Comparison of ENCODE assay signal across 14 cellular contexts in genomic region chr1:80594013-80594412, GRCh38.
"Had no signal": no experiment of that assay in that cellular context is flagged by ENCODE, and none has a peak within 500 bp of the region (broad histone marks: within the 10 kb centered on the region; RNA-seq: fewer than 3 reads in every experiment).

No MANE protein-coding gene starts in this region.

- ATAC-seq: activated CD8-positive, alpha-beta memory T cell treated with anti-CD3 and anti-CD28 coated beads, Interleukin-2, amount 10 ng/mL, durations not matched to agents 7 days and 5 days; lower lobe of right lung; sciatic nerve had no signal

- H3K4me3 ChIP-seq: adrenal gland, cardiac muscle cell, lower lobe of right lung, spleen, thoracic aorta had no signal

- H3K27me3 ChIP-seq: adrenal gland, cardiac muscle cell, spleen had no signal

- H3K36me3 ChIP-seq: adrenal gland, cardiac muscle cell, lower lobe of right lung, spleen, thoracic aorta, WERI-Rb-1 had no signal

- H3K4me1 Mint-ChIP-seq: activated CD8-positive, alpha-beta memory T cell treated with anti-CD3 and anti-CD28 coated beads, Interleukin-2, amount 10 ng/mL, durations not matched to agents 7 days and 5 days; activated naive CD4-positive, alpha-beta T cell treated with anti-CD3 and anti-CD28 coated beads, Interleukin-2, amount 50 U/mL, for 24 hours had no signal

- H3K4me3 Mint-ChIP-seq: activated CD8-positive, alpha-beta memory T cell treated with anti-CD3 and anti-CD28 coated beads, Interleukin-2, amount 10 ng/mL, durations not matched to agents 7 days and 5 days; activated naive CD4-positive, alpha-beta T cell treated with anti-CD3 and anti-CD28 coated beads, Interleukin-2, amount 50 U/mL, for 24 hours; mesothelial cell of epicardium had no signal

- DNase-seq: activated CD4-positive, alpha-beta T cell treated with anti-CD3 and anti-CD28 coated beads, Interleukin-2, amount 50 U/mL, for 48 hours; activated CD8-positive, alpha-beta memory T cell treated with anti-CD3 and anti-CD28 coated beads, Interleukin-2, amount 10 ng/mL, durations not matched to agents 7 days and 5 days; activated T-cell treated with anti-CD3 and anti-CD28 coated beads, Interleukin-2, amount 50 U/mL, for 1 hour; adrenal gland; foreskin fibroblast; glutamatergic neuron; lower lobe of right lung; spleen; WERI-Rb-1 had no signal

- H3K27me3 Mint-ChIP-seq: activated CD8-positive, alpha-beta memory T cell treated with anti-CD3 and anti-CD28 coated beads, Interleukin-2, amount 10 ng/mL, durations not matched to agents 7 days and 5 days; activated naive CD4-positive, alpha-beta T cell treated with anti-CD3 and anti-CD28 coated beads, Interleukin-2, amount 50 U/mL, for 24 hours had no signal

- H3K27ac Mint-ChIP-seq: activated CD8-positive, alpha-beta memory T cell treated with anti-CD3 and anti-CD28 coated beads, Interleukin-2, amount 10 ng/mL, durations not matched to agents 7 days and 5 days; activated naive CD4-positive, alpha-beta T cell treated with anti-CD3 and anti-CD28 coated beads, Interleukin-2, amount 50 U/mL, for 24 hours; mesothelial cell of epicardium had no signal

- H3K4me1 ChIP-seq: adrenal gland, lower lobe of right lung, spleen had no signal

- H3K27ac ChIP-seq: adrenal gland, cardiac muscle cell, lower lobe of right lung, spleen, thoracic aorta, WERI-Rb-1 had no signal
